1 cellular context compared by ENCODE assay signal in the genomic region with DNA sequence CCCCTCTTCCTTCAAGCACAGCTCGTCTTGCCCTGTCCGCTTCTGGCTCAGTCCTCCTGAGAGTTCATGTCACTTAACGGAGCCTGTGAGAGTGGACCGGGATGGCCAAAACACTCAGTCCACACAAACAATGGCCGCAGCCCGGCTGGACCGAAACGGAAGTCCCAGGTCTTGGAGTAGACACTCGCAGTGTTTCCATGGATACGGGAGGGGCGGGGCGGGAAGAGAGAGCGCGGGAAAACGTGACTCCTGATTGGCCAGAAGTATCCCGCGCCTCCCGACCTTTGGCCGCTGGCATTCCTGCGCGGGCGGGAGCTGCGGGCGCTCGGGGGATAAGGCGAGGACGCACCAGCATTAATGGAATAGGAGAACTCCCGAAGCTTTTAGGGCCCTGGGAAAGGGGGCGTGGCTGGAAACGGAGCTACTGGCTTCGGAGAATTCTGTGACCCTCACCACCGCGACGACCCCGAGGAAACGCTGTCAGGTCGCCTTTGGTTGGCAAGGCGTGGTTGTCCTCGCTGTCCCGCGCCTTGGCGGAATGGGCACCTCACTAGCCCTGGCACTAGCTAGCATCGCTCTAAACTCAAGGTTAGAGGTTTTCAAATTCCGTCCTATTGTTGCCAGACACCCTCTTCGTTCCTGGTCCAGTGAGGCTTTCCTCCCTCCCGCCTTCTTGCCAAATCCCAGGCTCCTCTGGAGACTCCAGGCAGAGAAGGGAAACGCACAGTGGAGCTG.
TF ChIP-seq lines count a peak whose summit lies in the region.

A gene with protein sequence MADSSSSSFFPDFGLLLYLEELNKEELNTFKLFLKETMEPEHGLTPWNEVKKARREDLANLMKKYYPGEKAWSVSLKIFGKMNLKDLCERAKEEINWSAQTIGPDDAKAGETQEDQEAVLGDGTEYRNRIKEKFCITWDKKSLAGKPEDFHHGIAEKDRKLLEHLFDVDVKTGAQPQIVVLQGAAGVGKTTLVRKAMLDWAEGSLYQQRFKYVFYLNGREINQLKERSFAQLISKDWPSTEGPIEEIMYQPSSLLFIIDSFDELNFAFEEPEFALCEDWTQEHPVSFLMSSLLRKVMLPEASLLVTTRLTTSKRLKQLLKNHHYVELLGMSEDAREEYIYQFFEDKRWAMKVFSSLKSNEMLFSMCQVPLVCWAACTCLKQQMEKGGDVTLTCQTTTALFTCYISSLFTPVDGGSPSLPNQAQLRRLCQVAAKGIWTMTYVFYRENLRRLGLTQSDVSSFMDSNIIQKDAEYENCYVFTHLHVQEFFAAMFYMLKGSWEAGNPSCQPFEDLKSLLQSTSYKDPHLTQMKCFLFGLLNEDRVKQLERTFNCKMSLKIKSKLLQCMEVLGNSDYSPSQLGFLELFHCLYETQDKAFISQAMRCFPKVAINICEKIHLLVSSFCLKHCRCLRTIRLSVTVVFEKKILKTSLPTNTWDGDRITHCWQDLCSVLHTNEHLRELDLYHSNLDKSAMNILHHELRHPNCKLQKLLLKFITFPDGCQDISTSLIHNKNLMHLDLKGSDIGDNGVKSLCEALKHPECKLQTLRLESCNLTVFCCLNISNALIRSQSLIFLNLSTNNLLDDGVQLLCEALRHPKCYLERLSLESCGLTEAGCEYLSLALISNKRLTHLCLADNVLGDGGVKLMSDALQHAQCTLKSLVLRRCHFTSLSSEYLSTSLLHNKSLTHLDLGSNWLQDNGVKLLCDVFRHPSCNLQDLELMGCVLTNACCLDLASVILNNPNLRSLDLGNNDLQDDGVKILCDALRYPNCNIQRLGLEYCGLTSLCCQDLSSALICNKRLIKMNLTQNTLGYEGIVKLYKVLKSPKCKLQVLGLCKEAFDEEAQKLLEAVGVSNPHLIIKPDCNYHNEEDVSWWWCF (plus strand): TSS at position 297 of the 735 bp plus-strand sequence. CDS start 18,108 bp downstream, outside the sequence.
A gene (minus strand): TSS at position 164 of the 735 bp plus-strand sequence. CDS start 17,511 bp downstream, outside the sequence.

TF ChIP-seq in HepG2, 621 proteins besides CTCF, POLR2A, EP300 and RAD21 (continued from another document and continues in another):
- TF ChIP-seq KMT2A (CRISPR knock-in tag; IDR thresholded peaks at IDR 0.05) (peak; percentile 55; the same call in 1 of the 2 replicates), DNMT3B (CRISPR knock-in tag; conservative IDR thresholded peaks at IDR 0.05) (no peak), FOSL1 (CRISPR knock-in tag; IDR thresholded peaks at IDR 0.05; ENCODE audit: borderline replicate concordance) (no peak), ZNF460 (CRISPR knock-in tag; IDR thresholded peaks at IDR 0.05; ENCODE audit: borderline replicate concordance) (no peak), CREB1 (IDR thresholded peaks at IDR 0.05) (no peak), CREB1 (CRISPR knock-in tag; IDR thresholded peaks at IDR 0.05) (no peak), ZMYM2 (CRISPR knock-in tag; IDR thresholded peaks at IDR 0.05) (no peak), SALL2 (CRISPR knock-in tag; IDR thresholded peaks at IDR 0.05) (no peak), SKI (IDR thresholded peaks at IDR 0.05; ENCODE audit: partially characterized antibody) (no peak), PHF8 (CRISPR knock-in tag; IDR thresholded peaks at IDR 0.05) (peak; percentile 75; the same call in 1 of the 2 replicates), GTF2F1 (IDR thresholded peaks at IDR 0.05; ENCODE audit: low read length) (no peak), ZNF850 (CRISPR knock-in tag; conservative IDR thresholded peaks at IDR 0.05) (no peak), ZNF383 (CRISPR knock-in tag; IDR thresholded peaks at IDR 0.05; ENCODE audit: borderline replicate concordance) (no peak), ZNF382 (CRISPR knock-in tag; IDR thresholded peaks at IDR 0.05; ENCODE audit: borderline replicate concordance) (no peak), SP1 (IDR thresholded peaks at IDR 0.05) (no peak), SP1 (CRISPR knock-in tag; IDR thresholded peaks at IDR 0.05) (peak; percentile 49; the same call in 1 of the 2 replicates), CBX2 (IDR thresholded peaks at IDR 0.05; ENCODE audit: low read depth, low read length) (no peak), CBX2 (CRISPR knock-in tag; IDR thresholded peaks at IDR 0.05; ENCODE audit: low read depth) (no peak), PHF21A (CRISPR knock-in tag; IDR thresholded peaks at IDR 0.05) (no peak), NFRKB (IDR thresholded peaks at IDR 0.05) (no peak), NCOA2 (CRISPR knock-in tag; IDR thresholded peaks at IDR 0.05) (no peak), DPF2 (CRISPR knock-in tag; IDR thresholded peaks at IDR 0.05; ENCODE audit: borderline replicate concordance, low read depth) (no peak)
- TF ChIP-seq, protein P1, sequence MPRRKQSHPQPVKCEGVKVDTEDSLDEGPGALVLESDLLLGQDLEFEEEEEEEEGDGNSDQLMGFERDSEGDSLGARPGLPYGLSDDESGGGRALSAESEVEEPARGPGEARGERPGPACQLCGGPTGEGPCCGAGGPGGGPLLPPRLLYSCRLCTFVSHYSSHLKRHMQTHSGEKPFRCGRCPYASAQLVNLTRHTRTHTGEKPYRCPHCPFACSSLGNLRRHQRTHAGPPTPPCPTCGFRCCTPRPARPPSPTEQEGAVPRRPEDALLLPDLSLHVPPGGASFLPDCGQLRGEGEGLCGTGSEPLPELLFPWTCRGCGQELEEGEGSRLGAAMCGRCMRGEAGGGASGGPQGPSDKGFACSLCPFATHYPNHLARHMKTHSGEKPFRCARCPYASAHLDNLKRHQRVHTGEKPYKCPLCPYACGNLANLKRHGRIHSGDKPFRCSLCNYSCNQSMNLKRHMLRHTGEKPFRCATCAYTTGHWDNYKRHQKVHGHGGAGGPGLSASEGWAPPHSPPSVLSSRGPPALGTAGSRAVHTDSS (CRISPR knock-in tag; conservative IDR thresholded peaks at IDR 0.05): no peak
- TF ChIP-seq, protein P2, sequence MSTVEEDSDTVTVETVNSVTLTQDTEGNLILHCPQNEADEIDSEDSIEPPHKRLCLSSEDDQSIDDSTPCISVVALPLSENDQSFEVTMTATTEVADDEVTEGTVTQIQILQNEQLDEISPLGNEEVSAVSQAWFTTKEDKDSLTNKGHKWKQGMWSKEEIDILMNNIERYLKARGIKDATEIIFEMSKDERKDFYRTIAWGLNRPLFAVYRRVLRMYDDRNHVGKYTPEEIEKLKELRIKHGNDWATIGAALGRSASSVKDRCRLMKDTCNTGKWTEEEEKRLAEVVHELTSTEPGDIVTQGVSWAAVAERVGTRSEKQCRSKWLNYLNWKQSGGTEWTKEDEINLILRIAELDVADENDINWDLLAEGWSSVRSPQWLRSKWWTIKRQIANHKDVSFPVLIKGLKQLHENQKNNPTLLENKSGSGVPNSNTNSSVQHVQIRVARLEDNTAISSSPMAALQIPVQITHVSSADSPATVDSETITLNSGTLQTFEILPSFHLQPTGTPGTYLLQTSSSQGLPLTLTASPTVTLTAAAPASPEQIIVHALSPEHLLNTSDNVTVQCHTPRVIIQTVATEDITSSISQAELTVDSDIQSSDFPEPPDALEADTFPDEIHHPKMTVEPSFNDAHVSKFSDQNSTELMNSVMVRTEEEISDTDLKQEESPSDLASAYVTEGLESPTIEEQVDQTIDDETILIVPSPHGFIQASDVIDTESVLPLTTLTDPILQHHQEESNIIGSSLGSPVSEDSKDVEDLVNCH (CRISPR knock-in tag; IDR thresholded peaks at IDR 0.05): no peak
- TF ChIP-seq, protein P3, sequence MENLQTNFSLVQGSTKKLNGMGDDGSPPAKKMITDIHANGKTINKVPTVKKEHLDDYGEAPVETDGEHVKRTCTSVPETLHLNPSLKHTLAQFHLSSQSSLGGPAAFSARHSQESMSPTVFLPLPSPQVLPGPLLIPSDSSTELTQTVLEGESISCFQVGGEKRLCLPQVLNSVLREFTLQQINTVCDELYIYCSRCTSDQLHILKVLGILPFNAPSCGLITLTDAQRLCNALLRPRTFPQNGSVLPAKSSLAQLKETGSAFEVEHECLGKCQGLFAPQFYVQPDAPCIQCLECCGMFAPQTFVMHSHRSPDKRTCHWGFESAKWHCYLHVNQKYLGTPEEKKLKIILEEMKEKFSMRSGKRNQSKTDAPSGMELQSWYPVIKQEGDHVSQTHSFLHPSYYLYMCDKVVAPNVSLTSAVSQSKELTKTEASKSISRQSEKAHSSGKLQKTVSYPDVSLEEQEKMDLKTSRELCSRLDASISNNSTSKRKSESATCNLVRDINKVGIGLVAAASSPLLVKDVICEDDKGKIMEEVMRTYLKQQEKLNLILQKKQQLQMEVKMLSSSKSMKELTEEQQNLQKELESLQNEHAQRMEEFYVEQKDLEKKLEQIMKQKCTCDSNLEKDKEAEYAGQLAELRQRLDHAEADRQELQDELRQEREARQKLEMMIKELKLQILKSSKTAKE (CRISPR knock-in tag; IDR thresholded peaks at IDR 0.05; ENCODE audit: borderline replicate concordance): no peak
- TF ChIP-seq, protein P4, sequence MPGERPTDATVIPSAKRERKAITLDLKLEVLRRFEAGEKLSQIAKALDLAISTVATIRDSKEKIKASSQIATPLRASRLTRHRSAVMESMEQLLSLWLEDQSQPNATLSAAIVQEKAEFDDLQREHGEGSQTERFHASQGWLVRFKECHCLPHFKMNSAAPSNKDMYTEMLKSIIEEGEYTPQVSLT (CRISPR knock-in tag; IDR thresholded peaks at IDR 0.05; ENCODE audit: borderline replicate concordance, low read depth): no peak
- TF ChIP-seq, protein P5, sequence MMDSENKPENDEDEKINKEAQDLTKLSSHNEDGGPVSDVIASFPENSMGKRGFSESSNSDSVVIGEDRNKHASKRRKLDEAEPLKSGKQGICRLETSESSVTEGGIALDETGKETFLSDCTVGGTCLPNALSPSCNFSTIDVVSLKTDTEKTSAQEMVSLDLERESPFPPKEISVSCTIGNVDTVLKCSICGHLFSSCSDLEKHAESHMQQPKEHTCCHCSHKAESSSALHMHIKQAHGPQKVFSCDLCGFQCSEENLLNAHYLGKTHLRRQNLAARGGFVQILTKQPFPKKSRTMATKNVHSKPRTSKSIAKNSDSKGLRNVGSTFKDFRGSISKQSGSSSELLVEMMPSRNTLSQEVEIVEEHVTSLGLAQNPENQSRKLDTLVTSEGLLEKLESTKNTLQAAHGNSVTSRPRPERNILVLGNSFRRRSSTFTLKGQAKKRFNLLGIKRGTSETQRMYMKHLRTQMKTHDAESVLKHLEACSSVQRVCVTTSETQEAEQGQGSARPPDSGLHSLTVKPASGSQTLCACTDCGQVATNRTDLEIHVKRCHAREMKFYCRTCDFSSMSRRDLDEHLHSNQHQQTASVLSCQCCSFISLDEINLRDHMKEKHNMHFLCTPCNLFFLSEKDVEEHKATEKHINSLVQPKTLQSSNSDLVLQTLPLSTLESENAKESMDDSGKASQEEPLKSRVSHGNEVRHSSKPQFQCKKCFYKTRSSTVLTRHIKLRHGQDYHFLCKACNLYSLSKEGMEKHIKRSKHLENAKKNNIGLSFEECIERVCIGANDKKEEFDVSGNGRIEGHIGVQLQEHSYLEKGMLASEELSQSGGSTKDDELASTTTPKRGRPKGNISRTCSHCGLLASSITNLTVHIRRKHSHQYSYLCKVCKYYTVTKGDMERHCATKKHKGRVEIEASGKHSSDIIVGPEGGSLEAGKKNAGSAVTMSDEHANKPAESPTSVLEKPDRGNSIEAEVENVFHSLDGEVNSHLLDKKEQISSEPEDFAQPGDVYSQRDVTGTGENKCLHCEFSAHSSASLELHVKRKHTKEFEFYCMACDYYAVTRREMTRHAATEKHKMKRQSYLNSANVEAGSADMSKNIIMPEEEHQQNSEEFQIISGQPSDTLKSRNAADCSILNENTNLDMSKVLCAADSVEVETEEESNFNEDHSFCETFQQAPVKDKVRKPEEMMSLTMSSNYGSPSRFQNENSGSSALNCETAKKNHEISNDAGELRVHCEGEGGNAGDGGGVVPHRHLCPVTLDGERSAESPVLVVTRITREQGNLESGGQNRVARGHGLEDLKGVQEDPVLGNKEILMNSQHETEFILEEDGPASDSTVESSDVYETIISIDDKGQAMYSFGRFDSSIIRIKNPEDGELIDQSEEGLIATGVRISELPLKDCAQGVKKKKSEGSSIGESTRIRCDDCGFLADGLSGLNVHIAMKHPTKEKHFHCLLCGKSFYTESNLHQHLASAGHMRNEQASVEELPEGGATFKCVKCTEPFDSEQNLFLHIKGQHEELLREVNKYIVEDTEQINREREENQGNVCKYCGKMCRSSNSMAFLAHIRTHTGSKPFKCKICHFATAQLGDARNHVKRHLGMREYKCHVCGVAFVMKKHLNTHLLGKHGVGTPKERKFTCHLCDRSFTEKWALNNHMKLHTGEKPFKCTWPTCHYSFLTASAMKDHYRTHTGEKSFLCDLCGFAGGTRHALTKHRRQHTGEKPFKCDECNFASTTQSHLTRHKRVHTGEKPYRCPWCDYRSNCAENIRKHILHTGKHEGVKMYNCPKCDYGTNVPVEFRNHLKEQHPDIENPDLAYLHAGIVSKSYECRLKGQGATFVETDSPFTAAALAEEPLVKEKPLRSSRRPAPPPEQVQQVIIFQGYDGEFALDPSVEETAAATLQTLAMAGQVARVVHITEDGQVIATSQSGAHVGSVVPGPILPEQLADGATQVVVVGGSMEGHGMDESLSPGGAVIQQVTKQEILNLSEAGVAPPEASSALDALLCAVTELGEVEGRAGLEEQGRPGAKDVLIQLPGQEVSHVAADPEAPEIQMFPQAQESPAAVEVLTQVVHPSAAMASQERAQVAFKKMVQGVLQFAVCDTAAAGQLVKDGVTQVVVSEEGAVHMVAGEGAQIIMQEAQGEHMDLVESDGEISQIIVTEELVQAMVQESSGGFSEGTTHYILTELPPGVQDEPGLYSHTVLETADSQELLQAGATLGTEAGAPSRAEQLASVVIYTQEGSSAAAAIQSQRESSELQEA (CRISPR knock-in tag; IDR thresholded peaks at IDR 0.05; ENCODE audit: not compliant biosample characterization): no peak
- TF ChIP-seq, protein P6, sequence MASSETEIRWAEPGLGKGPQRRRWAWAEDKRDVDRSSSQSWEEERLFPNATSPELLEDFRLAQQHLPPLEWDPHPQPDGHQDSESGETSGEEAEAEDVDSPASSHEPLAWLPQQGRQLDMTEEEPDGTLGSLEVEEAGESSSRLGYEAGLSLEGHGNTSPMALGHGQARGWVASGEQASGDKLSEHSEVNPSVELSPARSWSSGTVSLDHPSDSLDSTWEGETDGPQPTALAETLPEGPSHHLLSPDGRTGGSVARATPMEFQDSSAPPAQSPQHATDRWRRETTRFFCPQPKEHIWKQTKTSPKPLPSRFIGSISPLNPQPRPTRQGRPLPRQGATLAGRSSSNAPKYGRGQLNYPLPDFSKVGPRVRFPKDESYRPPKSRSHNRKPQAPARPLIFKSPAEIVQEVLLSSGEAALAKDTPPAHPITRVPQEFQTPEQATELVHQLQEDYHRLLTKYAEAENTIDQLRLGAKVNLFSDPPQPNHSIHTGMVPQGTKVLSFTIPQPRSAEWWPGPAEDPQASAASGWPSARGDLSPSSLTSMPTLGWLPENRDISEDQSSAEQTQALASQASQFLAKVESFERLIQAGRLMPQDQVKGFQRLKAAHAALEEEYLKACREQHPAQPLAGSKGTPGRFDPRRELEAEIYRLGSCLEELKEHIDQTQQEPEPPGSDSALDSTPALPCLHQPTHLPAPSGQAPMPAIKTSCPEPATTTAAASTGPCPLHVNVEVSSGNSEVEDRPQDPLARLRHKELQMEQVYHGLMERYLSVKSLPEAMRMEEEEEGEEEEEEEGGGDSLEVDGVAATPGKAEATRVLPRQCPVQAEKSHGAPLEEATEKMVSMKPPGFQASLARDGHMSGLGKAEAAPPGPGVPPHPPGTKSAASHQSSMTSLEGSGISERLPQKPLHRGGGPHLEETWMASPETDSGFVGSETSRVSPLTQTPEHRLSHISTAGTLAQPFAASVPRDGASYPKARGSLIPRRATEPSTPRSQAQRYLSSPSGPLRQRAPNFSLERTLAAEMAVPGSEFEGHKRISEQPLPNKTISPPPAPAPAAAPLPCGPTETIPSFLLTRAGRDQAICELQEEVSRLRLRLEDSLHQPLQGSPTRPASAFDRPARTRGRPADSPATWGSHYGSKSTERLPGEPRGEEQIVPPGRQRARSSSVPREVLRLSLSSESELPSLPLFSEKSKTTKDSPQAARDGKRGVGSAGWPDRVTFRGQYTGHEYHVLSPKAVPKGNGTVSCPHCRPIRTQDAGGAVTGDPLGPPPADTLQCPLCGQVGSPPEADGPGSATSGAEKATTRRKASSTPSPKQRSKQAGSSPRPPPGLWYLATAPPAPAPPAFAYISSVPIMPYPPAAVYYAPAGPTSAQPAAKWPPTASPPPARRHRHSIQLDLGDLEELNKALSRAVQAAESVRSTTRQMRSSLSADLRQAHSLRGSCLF (CRISPR knock-in tag; IDR thresholded peaks at IDR 0.05; ENCODE audit: borderline replicate concordance): no peak
